Comparison of ENCODE assay signal across 1 cellular context in genomic region chr18:2588666-2589344, GRCh38.
A peak's percentile ranks its signal among the peaks of the same experiment; 100 is the strongest.
TF ChIP-seq lines count a peak whose summit lies in the region.

No MANE protein-coding gene starts in this region.

TF ChIP-seq in HepG2, 621 proteins besides CTCF, POLR2A, EP300 and RAD21:
- TF ChIP-seq DDIT3 (CRISPR knock-in tag; IDR thresholded peaks at IDR 0.05) (no peak), ZNF792 (CRISPR knock-in tag; IDR thresholded peaks at IDR 0.05) (no peak), ZNF160 (CRISPR knock-in tag; IDR thresholded peaks at IDR 0.05) (no peak), CERS6 (CRISPR knock-in tag; IDR thresholded peaks at IDR 0.05) (no peak), ZNF747 (CRISPR knock-in tag; IDR thresholded peaks at IDR 0.05; ENCODE audit: borderline replicate concordance) (no peak), ZKSCAN1 (IDR thresholded peaks at IDR 0.05; ENCODE audit: low read length) (peak; percentile 74; the same call in 1 of the 2 replicates)
